Comparison of ENCODE assay signal across 8 cellular contexts in the genomic region with DNA sequence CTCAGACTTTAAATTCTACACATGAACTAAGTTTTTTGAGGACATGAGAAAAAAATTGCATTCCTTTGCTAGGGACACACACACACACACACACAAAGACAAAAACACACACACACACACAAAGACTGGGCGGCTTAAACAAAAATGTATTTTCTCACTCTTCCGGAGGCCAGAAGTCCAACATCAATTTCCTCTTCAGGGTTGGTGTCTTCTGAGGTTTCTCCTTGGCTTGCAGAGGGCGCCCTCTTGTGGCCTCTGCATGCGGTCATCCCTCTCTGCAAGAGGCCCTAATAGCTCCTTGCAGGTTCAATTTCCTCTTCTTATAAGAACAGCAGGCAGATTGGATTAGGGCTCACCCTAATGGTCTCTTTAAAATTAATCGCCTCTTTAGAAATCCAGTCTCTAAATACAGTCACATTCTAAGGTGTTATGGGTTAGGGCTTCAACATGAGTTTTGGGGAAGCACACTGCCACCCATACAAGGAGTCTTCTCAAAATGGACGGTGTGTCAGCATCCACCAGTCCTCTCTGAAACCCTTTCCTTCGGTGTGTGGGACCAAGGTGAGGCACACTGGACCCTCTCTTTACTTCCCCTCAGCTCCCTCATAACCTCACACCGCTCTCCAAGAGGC.
DNase-seq lines count a peak whose midpoint lies in the region; ATAC-seq and FAIRE-seq lines count a peak whose summit lies in the region.

No MANE protein-coding gene starts in this region.

- H3K27ac Mint-ChIP-seq in central memory CD8-positive, alpha-beta T cell (ENCODE audit: low read depth) = peak overlapping the region; percentile 89

- peak overlapping the region; percentile 82 for H3K4me3 Mint-ChIP-seq in central memory CD8-positive, alpha-beta T cell

- no peaks in the 10 kb centered on the region for H3K9me3 Mint-ChIP-seq in central memory CD8-positive, alpha-beta T cell

- peaks cover 2% of the 10 kb centered on the region for H3K27me3 Mint-ChIP-seq in central memory CD8-positive, alpha-beta T cell

- H3K4me1 Mint-ChIP-seq in central memory CD8-positive, alpha-beta T cell = peaks cover 12% of the 10 kb centered on the region

- FAIRE-seq in islet of Langerhans (lab: Jason Lieb, UNC) = peak; percentile 96

- DNase-seq in AG20443 (ENCODE audit: low spot score) = peak; percentile 84
- DNase-seq in NCI-H2227 treated with DMSO at 0.1 percent for 48 hours (lab: John Stamatoyannopoulos, UW) = peak; percentile 73
- DNase-seq in activated CD4-positive, CD25-positive, alpha-beta regulatory T cell (lab: John Stamatoyannopoulos, UW) = peak; percentile 61 to 67 (median 66)
- DNase-seq in central memory CD8-positive, alpha-beta T cell (ENCODE audit: low spot score in 2 of 2) = peak; percentile 62 to 63
- peak; percentile 74 to 78 (median 76) for DNase-seq in stimulated activated CD4-positive, alpha-beta T cell treated with anti-CD3 and anti-CD28 coated beads, Interleukin-12 subunit alpha, Interleukin-12 subunit beta, amount 100 ng/mL, for 48 hours (ENCODE audit: low read depth in 2 of 3, low spot score in 1 of 3)

- H3K36me3 Mint-ChIP-seq in central memory CD8-positive, alpha-beta T cell (ENCODE audit: insufficient read depth) = no peaks in the 10 kb centered on the region

- ATAC-seq in GM19023 (IDR thresholded peaks at IDR 0.05; ENCODE audit: unreplicated experiment) (peak; percentile 87), HG03280 (IDR thresholded peaks at IDR 0.05; ENCODE audit: unreplicated experiment) (peak; percentile 76)
- peak; percentile 84 for ATAC-seq in central memory CD8-positive, alpha-beta T cell (replicated peaks; ENCODE audit: extremely low read depth, poor library complexity, severe bottlenecking)

Comparison
In these comparisons a context has a peak if more than half of its experiments do, and no peak if none do; other contexts are left out.
1. Peak in every context shown above with its lines: DNase-seq and ATAC-seq.